In the genomic region with DNA sequence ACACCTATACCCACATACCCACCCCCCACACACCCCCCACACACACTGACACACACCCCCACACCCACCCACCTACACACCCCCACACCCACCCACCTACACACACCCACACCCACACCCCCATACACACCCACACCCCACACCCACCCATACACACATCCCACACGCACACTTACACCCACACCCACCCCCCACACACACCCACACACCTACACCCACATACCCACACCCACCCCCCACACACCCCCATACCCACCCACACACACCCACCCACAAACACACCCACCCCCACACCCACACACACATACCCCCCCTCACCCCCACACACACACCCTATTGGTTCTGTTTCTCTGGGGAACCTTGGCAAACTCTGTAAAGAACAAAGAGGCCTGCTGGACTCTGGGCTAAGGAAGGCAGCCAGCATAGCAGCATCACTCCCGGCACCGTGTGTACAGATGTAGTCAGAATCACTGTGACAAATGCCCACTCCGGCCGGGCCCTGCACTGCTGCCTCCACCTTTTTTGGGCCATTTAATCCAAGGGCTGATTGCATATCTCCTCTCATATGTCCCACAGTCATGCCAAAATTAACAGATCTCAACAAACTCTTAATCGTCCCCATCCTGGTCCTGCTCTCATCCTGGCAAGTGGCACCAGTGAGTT, we compare ENCODE assay signal across 21 cellular contexts. TPM values are rescaled to one million over a fixed set of nuclear protein-coding genes. Genes with fewer than 3 reads are reported as not detected.
DNase-seq lines count a peak whose midpoint lies in the region; ATAC-seq lines count a peak whose summit lies in the region.
"Had no signal": no experiment of that assay in that cellular context is flagged by ENCODE, and none has a peak within 500 bp of the region (broad histone marks: within the 10 kb centered on the region; RNA-seq: fewer than 3 reads in every experiment).

No MANE protein-coding gene starts in this region.

- intact Hi-C loops in aorta (cut with DNase I): no loop called here

- no peak overlapping the region for H3K4me3 Mint-ChIP-seq in stimulated activated naive CD8-positive, alpha-beta T cell treated with anti-CD3 and anti-CD28 coated beads, Interleukin-15, amount 100 ng/mL, for 72 hours
- no peak overlapping the region for H3K4me3 Mint-ChIP-seq in effector memory CD8-positive, alpha-beta T cell
- H3K4me3 Mint-ChIP-seq: activated CD4-positive, alpha-beta memory T cell treated with anti-CD3 and anti-CD28 coated beads, Interleukin-2, amount 10 ng/mL, durations not matched to agents 7 days and 5 days; type B pancreatic cell had no signal

- H3K9me3 ChIP-seq in aorta (ENCODE audit: control insufficient read depth, low read length): no peaks in the 10 kb centered on the region
- H3K9me3 ChIP-seq: right lobe of liver, stomach had no signal

- no peaks in the 10 kb centered on the region for H3K27me3 Mint-ChIP-seq in stimulated activated naive CD8-positive, alpha-beta T cell treated with anti-CD3 and anti-CD28 coated beads, Interleukin-15, amount 100 ng/mL, for 72 hours
- peaks cover 23 to 29% of the 10 kb centered on the region in 2 donors for H3K27me3 Mint-ChIP-seq in effector memory CD8-positive, alpha-beta T cell

- peak overlapping the region in 1 of 2 donors; percentile 93 for H3K27ac Mint-ChIP-seq in stimulated activated naive CD8-positive, alpha-beta T cell treated with anti-CD3 and anti-CD28 coated beads, Interleukin-15, amount 100 ng/mL, for 72 hours
- peak overlapping the region; percentile 3 to 30 for H3K27ac Mint-ChIP-seq in effector memory CD8-positive, alpha-beta T cell
- H3K27ac Mint-ChIP-seq: activated CD4-positive, alpha-beta memory T cell treated with anti-CD3 and anti-CD28 coated beads, Interleukin-2, amount 10 ng/mL, durations not matched to agents 7 days and 5 days; type B pancreatic cell had no signal

- peak; percentile 80 for ATAC-seq in stimulated activated naive CD8-positive, alpha-beta T cell treated with anti-CD3 and anti-CD28 coated beads, Interleukin-15, amount 100 ng/mL, for 72 hours
- ATAC-seq in stimulated activated naive CD8-positive, alpha-beta T cell treated with anti-CD3 and anti-CD28 coated beads, Interleukin-15, Interleukin-2, amounts not matched to agents 100 U/mL and 50 U/mL, for 24 hours: no peak
- no peak for ATAC-seq in effector memory CD8-positive, alpha-beta T cell (replicated peaks)
- no peak for ATAC-seq in aorta (ENCODE audit: low FRiP score)
- ATAC-seq in GM18517 (IDR thresholded peaks at IDR 0.05; ENCODE audit: unreplicated experiment): no peak
- no peak for ATAC-seq in HG02885 (IDR thresholded peaks at IDR 0.05; ENCODE audit: poor library complexity, unreplicated experiment)
- ATAC-seq: left lobe of liver had no signal

- no peaks in the 10 kb centered on the region for H3K36me3 ChIP-seq in aorta (ENCODE audit: control insufficient read depth in 1 of 2, insufficient read depth in 2 of 2, low read length in 1 of 2)
- H3K36me3 ChIP-seq: right lobe of liver, stomach had no signal

- no peak overlapping the region for H3K27ac ChIP-seq in aorta (ENCODE audit: low read depth in 1 of 2, low read length in 2 of 2)
- H3K27ac ChIP-seq: right lobe of liver, stomach had no signal

- H3K4me3 ChIP-seq in aorta (ENCODE audit: low read length in 2 of 2): no peak overlapping the region
- H3K4me3 ChIP-seq: right lobe of liver, stomach had no signal

- no peak for DNase-seq in stimulated activated naive CD8-positive, alpha-beta T cell treated with anti-CD3 and anti-CD28 coated beads, Interleukin-15, amount 100 ng/mL, for 72 hours
- DNase-seq in stimulated activated naive CD8-positive, alpha-beta T cell treated with anti-CD3 and anti-CD28 coated beads, Interleukin-15, Interleukin-2, amounts not matched to agents 100 U/mL and 50 U/mL, for 24 hours: no peak
- DNase-seq in effector memory CD8-positive, alpha-beta T cell: no peak
- DNase-seq in mesenteric fat pad (ENCODE audit: low spot score): peak; percentile 83
- peak; percentile 43 to 51 for DNase-seq in aorta
- DNase-seq in NCI-H2029 treated with DMSO at 0.1 percent for 48 hours (lab: John Stamatoyannopoulos, UW): no peak
- DNase-seq: activated CD4-positive, alpha-beta memory T cell treated with anti-CD3 and anti-CD28 coated beads, Interleukin-2, amount 10 ng/mL, durations not matched to agents 7 days and 5 days; activated gamma-delta T cell; DMS79 treated with DMSO at 0.1 percent for 48 hours; KG1; NCI-H1092 treated with DMSO at 0.1 percent for 48 hours; NCI-H524 treated with DMSO at 0.1 percent for 48 hours; SHP77; stimulated activated CD4-positive, alpha-beta T cell treated with anti-CD3 and anti-CD28 coated beads, Interleukin-1b, Interleukin-23, amount 100 ng/mL, for 48 hours; stomach; T-helper 1 cell had no signal

- H3K4me1 ChIP-seq in aorta (ENCODE audit: control insufficient read depth in 1 of 2, insufficient read depth in 2 of 2, low read length in 2 of 2): no peaks in the 10 kb centered on the region
- H3K4me1 ChIP-seq: right lobe of liver had no signal

- H3K4me1 Mint-ChIP-seq in stimulated activated naive CD8-positive, alpha-beta T cell treated with anti-CD3 and anti-CD28 coated beads, Interleukin-15, amount 100 ng/mL, for 72 hours: no peaks in the 10 kb centered on the region
- H3K4me1 Mint-ChIP-seq in effector memory CD8-positive, alpha-beta T cell (ENCODE audit: low read depth in 2 of 2): no peaks in the 10 kb centered on the region
- H3K4me1 Mint-ChIP-seq: activated CD4-positive, alpha-beta memory T cell treated with anti-CD3 and anti-CD28 coated beads, Interleukin-2, amount 10 ng/mL, durations not matched to agents 7 days and 5 days had no signal

- no peaks in the 10 kb centered on the region for H3K36me3 Mint-ChIP-seq in effector memory CD8-positive, alpha-beta T cell (ENCODE audit: insufficient read depth)
- H3K36me3 Mint-ChIP-seq: type B pancreatic cell had no signal

- H3K9me3 Mint-ChIP-seq in stimulated activated naive CD8-positive, alpha-beta T cell treated with anti-CD3 and anti-CD28 coated beads, Interleukin-15, amount 100 ng/mL, for 72 hours: no peaks in the 10 kb centered on the region
- H3K9me3 Mint-ChIP-seq in effector memory CD8-positive, alpha-beta T cell: no peaks in the 10 kb centered on the region
- H3K9me3 Mint-ChIP-seq: activated CD4-positive, alpha-beta memory T cell treated with anti-CD3 and anti-CD28 coated beads, Interleukin-2, amount 10 ng/mL, durations not matched to agents 7 days and 5 days; type B pancreatic cell had no signal

- 25 to 30% methylated on average over 6 of the region's 6 CpGs for WGBS in aorta, 2 donors

- no peaks in the 10 kb centered on the region for H3K27me3 ChIP-seq in aorta (ENCODE audit: control insufficient read depth in 1 of 2, insufficient read depth in 2 of 2, low read length in 1 of 2)
- H3K27me3 ChIP-seq: right lobe of liver had no signal

RNA-seq across cellular contexts. Expression of gene COL23A1, which starts 42.3 kb away (rescaled TPM):
- 0.55 TPM for total RNA-seq in mesenteric fat pad
- 1 to 10 TPM in 1 of 2 donors, under 1 TPM in 1; 0.36 to 1.5 TPM for total RNA-seq in aorta
- 1 to 10 TPM in 1 of 2 donors, not detected in 1; 1.1 TPM for polyA plus RNA-seq in aorta

Comparison
In these comparisons a context has a peak if more than half of its experiments do, and no peak if none do; other contexts are left out.
1. DNase-seq: peak in mesenteric fat pad (single experiment) and aorta (2 of 2); none in stimulated activated naive CD8-positive, alpha-beta T cell treated with anti-CD3 and anti-CD28 coated beads, Interleukin-15, amount 100 ng/mL, for 72 hours (0 of 2), stimulated activated naive CD8-positive, alpha-beta T cell treated with anti-CD3 and anti-CD28 coated beads, Interleukin-15, Interleukin-2, amounts not matched to agents 100 U/mL and 50 U/mL, for 24 hours (single experiment), effector memory CD8-positive, alpha-beta T cell (0 of 3) and NCI-H2029 treated with DMSO at 0.1 percent for 48 hours (single experiment).